Comparison of ENCODE assay signal across 8 cellular contexts in the genomic region with DNA sequence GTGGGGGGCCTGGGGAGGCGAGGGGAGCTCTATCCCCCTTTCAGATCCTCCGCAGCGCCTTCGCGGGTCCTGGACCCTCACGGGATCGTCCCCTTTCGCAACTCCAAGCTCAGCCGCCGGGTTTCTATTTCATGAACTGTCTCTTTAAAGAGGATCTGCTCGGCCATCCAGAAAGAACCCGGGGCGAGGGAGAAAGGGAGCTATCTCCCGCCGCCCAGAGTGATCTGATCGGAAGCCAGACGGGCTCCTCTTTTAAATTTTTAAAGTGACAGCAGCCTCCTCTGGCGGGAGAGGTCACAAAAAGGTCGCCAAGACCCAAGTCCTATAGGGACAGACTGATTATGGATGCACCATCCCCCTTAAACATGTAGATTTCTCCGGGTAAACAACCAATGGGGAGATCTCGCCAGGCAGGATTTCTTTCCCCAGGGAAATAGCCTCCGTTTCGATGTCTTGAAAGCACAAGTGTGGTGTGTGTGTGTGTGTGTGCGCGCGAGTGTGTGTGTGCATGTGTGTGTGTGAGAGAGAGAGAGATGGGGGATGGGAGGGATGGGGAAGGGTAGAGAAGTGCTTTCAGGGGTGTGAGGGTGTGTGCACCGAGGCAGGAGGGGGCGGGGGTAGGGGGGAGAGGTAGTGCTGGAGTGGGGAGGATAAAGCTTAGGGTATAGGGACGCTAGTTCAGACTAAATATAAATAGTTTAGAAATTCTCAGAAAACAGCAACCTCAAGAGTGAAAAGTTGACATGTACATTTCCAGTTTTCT.
A peak's percentile ranks its signal among the peaks of the same experiment; 100 is the strongest.
DNase-seq lines count a peak whose midpoint lies in the region; ATAC-seq lines count a peak whose summit lies in the region.

No MANE protein-coding gene starts in this region.

- H3K79me2 ChIP-seq in trophoblast cell (ENCODE audit: control insufficient read depth, insufficient read depth, low read length, poor library complexity) = peaks cover 2% of the 10 kb centered on the region

- H3K18ac ChIP-seq in trophoblast cell (ENCODE audit: low read length) = no peak overlapping the region

- H3K23ac ChIP-seq in trophoblast cell (ENCODE audit: low read length) = no peak overlapping the region

- DNase-seq in NCI-H2081 (lab: John Stamatoyannopoulos, UW) (peak; percentile 48 to 67), NCI-H2081 treated with DMSO at 0.1 percent for 48 hours (lab: John Stamatoyannopoulos, UW) (no peak), NCI-H2227 treated with DMSO at 0.1 percent for 48 hours (lab: John Stamatoyannopoulos, UW) (peak; percentile 31), adipocyte (ENCODE audit: low read depth) (peak; percentile 85), left ventricle myocardium superior (peak; percentile 53), trophoblast cell (peak; percentile 15 to 46)

- H3K4me2 ChIP-seq in trophoblast cell (ENCODE audit: low read length) = peak overlapping the region; percentile 90

- no peak overlapping the region for H2AFZ ChIP-seq in trophoblast cell (ENCODE audit: insufficient read depth, low read length, poor library complexity)

- no peak overlapping the region for H2BK12ac ChIP-seq in trophoblast cell (ENCODE audit: low read length)

- H4K12ac ChIP-seq in trophoblast cell (ENCODE audit: low read depth, low read length) = no peak overlapping the region

- no peak overlapping the region for H2AK5ac ChIP-seq in trophoblast cell (ENCODE audit: low read length)

- no peak overlapping the region for H4K91ac ChIP-seq in trophoblast cell (ENCODE audit: low read depth, low read length)

- H3K4me1 ChIP-seq in adipocyte (ENCODE audit: control insufficient read depth, insufficient read depth, low read length) (peaks cover 15% of the 10 kb centered on the region), trophoblast cell (ENCODE audit: control insufficient read depth in 1 of 2, insufficient read depth in 2 of 2, low read length in 2 of 2) (peaks cover 2 to 4% of the 10 kb centered on the region in 2 experiments)

- intact Hi-C loops in left ventricle myocardium superior (cut with micrococcal nuclease) = loop anchor here (5.0 kb wide), 1 partner anchor 520 kb away; no protein-coding TSS in a partner anchor

- peaks cover 7% of the 10 kb centered on the region for H3K79me1 ChIP-seq in trophoblast cell (ENCODE audit: low read length)

- no peak overlapping the region for H2BK5ac ChIP-seq in trophoblast cell (ENCODE audit: low read depth, low read length, poor library complexity)

- H4K8ac ChIP-seq in trophoblast cell (ENCODE audit: low read depth, low read length) = no peak overlapping the region

- peak overlapping the region; percentile 63 for H2BK120ac ChIP-seq in trophoblast cell (ENCODE audit: insufficient read depth, low read length, poor library complexity)

- H3K36me3 ChIP-seq in adipocyte (ENCODE audit: control insufficient read depth, insufficient read depth, low read length, severe bottlenecking) (no peaks in the 10 kb centered on the region), trophoblast cell (ENCODE audit: control insufficient read depth in 1 of 2, insufficient read depth in 2 of 2, low read length in 2 of 2) (no peaks in the 10 kb centered on the region)

- no CpG with 5 or more reads among the region's 29 CpGs for WGBS in trophoblast cell (ENCODE audit: extremely low coverage, insufficient coverage, insufficient read length)

- peaks cover 35% of the 10 kb centered on the region for H3K27me3 ChIP-seq in adipocyte (replicated peaks; ENCODE audit: control insufficient read depth, insufficient read depth, low read length)
- H3K27me3 ChIP-seq in trophoblast cell (ENCODE audit: insufficient read depth, low read length) = no peaks in the 10 kb centered on the region

- ATAC-seq in left ventricle myocardium superior (peak; percentile 73), HG02763 (IDR thresholded peaks at IDR 0.05; ENCODE audit: unreplicated experiment) (no peak), GM19035 (IDR thresholded peaks at IDR 0.05; ENCODE audit: unreplicated experiment) (no peak)

- H3K4me3 ChIP-seq in adipocyte (ENCODE audit: low read length) (peak overlapping the region; percentile 88), trophoblast cell (ENCODE audit: low read depth, low read length) (peak overlapping the region; percentile 70)

- H3K4ac ChIP-seq in trophoblast cell (ENCODE audit: low read depth, low read length) = no peak overlapping the region

- H3K9ac ChIP-seq in adipocyte (ENCODE audit: low read length) (peak overlapping the region; percentile 79), trophoblast cell (ENCODE audit: low read length) (peak overlapping the region; percentile 54)

- no peak overlapping the region for H3K14ac ChIP-seq in trophoblast cell (ENCODE audit: low read length)

- no peak overlapping the region for H3K27ac ChIP-seq in trophoblast cell (ENCODE audit: low read depth, low read length)

- H3K9me3 ChIP-seq in adipocyte (ENCODE audit: control insufficient read depth, low read length) (no peaks in the 10 kb centered on the region), trophoblast cell (ENCODE audit: insufficient read depth, low read depth, low read length) (no peaks in the 10 kb centered on the region)
